8 cellular contexts compared by ENCODE assay signal in the genomic region with DNA sequence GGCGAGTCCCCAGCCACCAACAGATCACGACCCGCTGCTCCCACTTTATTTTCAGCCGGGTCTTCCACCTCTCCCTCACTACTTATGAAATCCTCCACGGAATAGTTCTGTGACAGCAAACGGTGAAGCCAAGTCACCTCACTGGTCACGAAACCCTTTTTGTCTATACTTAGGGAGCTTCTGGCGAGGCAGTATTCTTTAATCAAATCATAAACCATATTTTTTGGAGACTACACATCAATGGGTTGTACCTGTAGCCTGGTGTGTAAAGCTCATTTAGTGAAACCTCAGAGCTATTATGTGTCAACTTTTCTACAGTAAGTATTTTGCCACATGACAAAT. TPM values are rescaled to one million over a fixed set of nuclear protein-coding genes. Genes with fewer than 3 reads are reported as not detected.
DNase-seq lines count a peak whose midpoint lies in the region; ATAC-seq and TF ChIP-seq lines count a peak whose summit lies in the region.

No MANE protein-coding gene starts in this region.

- H3K4me1 ChIP-seq in iPS-15b (ENCODE audit: control insufficient read depth, insufficient read depth, low read length) (peaks cover 6% of the 10 kb centered on the region), smooth muscle cell (ENCODE audit: low read depth) (peaks cover 24% of the 10 kb centered on the region)

- H3K4me2 ChIP-seq in smooth muscle cell, result peak overlapping the region; percentile 95

- H3K9ac ChIP-seq in iPS-15b (ENCODE audit: low read depth, low read length) (peak overlapping the region; percentile 86), smooth muscle cell (ENCODE audit: low read depth) (peak overlapping the region; percentile 81)

- no peaks in the 10 kb centered on the region for H3K9me3 ChIP-seq in iPS-15b (ENCODE audit: control insufficient read depth, insufficient read depth, low read length)
- no peaks in the 10 kb centered on the region for H3K9me3 ChIP-seq in smooth muscle cell (replicated peaks; ENCODE audit: low read depth)

- H4K20me1 ChIP-seq in smooth muscle cell (ENCODE audit: low read depth), result peaks cover 12% of the 10 kb centered on the region

- H3K36me3 ChIP-seq in iPS-15b (ENCODE audit: control insufficient read depth, insufficient read depth, low read length), result no peaks in the 10 kb centered on the region
- no peaks in the 10 kb centered on the region for H3K36me3 ChIP-seq in smooth muscle cell (ENCODE audit: low read depth)

- no peak for DNase-seq in GM12864 (ENCODE audit: low read depth)
- DNase-seq in smooth muscle cell (lab: John Stamatoyannopoulos, UW; ENCODE audit: unreplicated experiment), result no peak
- no peak for DNase-seq in dedifferentiated amniotic fluid mesenchymal stem cell (ENCODE audit: extremely low spot score)
- DNase-seq in cerebellar nuclear complex (lab: John Stamatoyannopoulos, UW), result no peak
- DNase-seq in DMS153 treated with DMSO at 0.1 percent for 48 hours (lab: John Stamatoyannopoulos, UW; ENCODE audit: unreplicated experiment), result no peak

- TF ChIP-seq CTCF in GM12864 (IDR thresholded peaks at IDR 0.05; ENCODE audit: low read depth, low read length, missing control alignments), result no peak
- TF ChIP-seq CTCF in WI38 (IDR thresholded peaks at IDR 0.05; ENCODE audit: low read depth, low read length), result no peak
- no peak for TF ChIP-seq CTCF in smooth muscle cell (IDR thresholded peaks at IDR 0.05; ENCODE audit: borderline replicate concordance, insufficient read depth, poor library complexity, severe bottlenecking)

- H3K27me3 ChIP-seq in iPS-15b (ENCODE audit: control insufficient read depth, insufficient read depth, low read length) (no peaks in the 10 kb centered on the region), smooth muscle cell (ENCODE audit: low read depth) (no peaks in the 10 kb centered on the region)

- peaks cover 18% of the 10 kb centered on the region for H3K79me2 ChIP-seq in smooth muscle cell (ENCODE audit: low read depth)

- H2AFZ ChIP-seq in smooth muscle cell (ENCODE audit: low read depth), result peak overlapping the region; percentile 99

- H3K4me3 ChIP-seq in GM12864 (ENCODE audit: low read depth, low read length), result peak overlapping the region; percentile 77
- H3K4me3 ChIP-seq in WI38 (ENCODE audit: low read depth, low read length), result peak overlapping the region; percentile 92
- peak overlapping the region; percentile 81 for H3K4me3 ChIP-seq in iPS-15b (ENCODE audit: low read depth, low read length)
- H3K4me3 ChIP-seq in smooth muscle cell, result peak overlapping the region; percentile 87

- peaks cover 21% of the 10 kb centered on the region for H3F3A ChIP-seq in smooth muscle cell (ENCODE audit: low read depth)

- ATAC-seq in GM19455 (IDR thresholded peaks at IDR 0.05; ENCODE audit: unreplicated experiment), result no peak

- WGBS in smooth muscle cell (ENCODE audit: low lambda C conversion rate), result 5% methylated on average over 8 of the region's 8 CpGs

- peak overlapping the region; percentile 74 for H3K27ac ChIP-seq in smooth muscle cell (ENCODE audit: low read depth)

RNA-seq across cellular contexts. Expression of gene H2AZ1, which starts 0.8 kb away (rescaled TPM):
- 469 and 497 TPM in 2 replicates for total RNA-seq in smooth muscle cell
- 531 and 534 TPM in 2 replicates for polyA plus RNA-seq in smooth muscle cell

RNA-seq across cellular contexts. Expression of gene DNAJB14, which starts 4.5 kb away (rescaled TPM):
- total RNA-seq in smooth muscle cell, result 62.7 and 87.2 TPM in 2 replicates
- 18.8 and 29.8 TPM in 2 replicates for polyA plus RNA-seq in smooth muscle cell

RNA-seq across cellular contexts. Expression of gene LAMTOR3, which starts 56.7 kb away (rescaled TPM):
- 95.2 and 112 TPM in 2 replicates for total RNA-seq in smooth muscle cell
- polyA plus RNA-seq in smooth muscle cell, result 58.3 and 68.9 TPM in 2 replicates
